1 cellular context compared by ENCODE assay signal in genomic region chr17:42677012-42677857, GRCh38.
TF ChIP-seq lines count a peak whose summit lies in the region.

No MANE protein-coding gene starts in this region.

TF ChIP-seq in K562, 482 proteins besides CTCF, POLR2A, EP300 and RAD21 (continued from another document and continues in another):
- TF ChIP-seq PATZ1 (CRISPR knock-in tag; IDR thresholded peaks at IDR 0.05; ENCODE audit: borderline replicate concordance) = no peak
- no peak for TF ChIP-seq THRA (IDR thresholded peaks at IDR 0.05)
- no peak for TF ChIP-seq CHAMP1 (IDR thresholded peaks at IDR 0.05)
- no peak for TF ChIP-seq POLR2B (IDR thresholded peaks at IDR 0.05; ENCODE audit: low read depth, partially characterized antibody)
- no peak; a peak in 1 of 4 replicates for TF ChIP-seq SIN3A (IDR thresholded peaks at IDR 0.05; ENCODE audit: borderline replicate concordance in 2 of 2, control insufficient read depth in 1 of 2, low read depth in 2 of 2, low read length in 2 of 2)
- no peak for TF ChIP-seq THRB (CRISPR knock-in tag; conservative IDR thresholded peaks at IDR 0.05)
- TF ChIP-seq MGA (IDR thresholded peaks at IDR 0.05) = no peak
- peak; percentile 100 for TF ChIP-seq VEZF1 (CRISPR knock-in tag; IDR thresholded peaks at IDR 0.05)
- TF ChIP-seq ZFP36 (IDR thresholded peaks at IDR 0.05; ENCODE audit: low read depth, low read length, partially characterized antibody) = no peak
- no peak for TF ChIP-seq ZNF695 (CRISPR knock-in tag; IDR thresholded peaks at IDR 0.05)
- TF ChIP-seq MEF2D (tag; conservative IDR thresholded peaks at IDR 0.05; ENCODE audit: low read depth) = no peak
- no peak for TF ChIP-seq GTF2A2 (tag; IDR thresholded peaks at IDR 0.05)
- TF ChIP-seq MECOM (CRISPR knock-in tag; IDR thresholded peaks at IDR 0.05) = no peak
- TF ChIP-seq ZNF511 (CRISPR knock-in tag; IDR thresholded peaks at IDR 0.05) = no peak
- no peak for TF ChIP-seq NFIX (CRISPR knock-in tag; IDR thresholded peaks at IDR 0.05; ENCODE audit: low read depth)
- no peak for TF ChIP-seq ZNF184 (CRISPR knock-in tag; IDR thresholded peaks at IDR 0.05)
- no peak for TF ChIP-seq ZBTB49 (CRISPR knock-in tag; IDR thresholded peaks at IDR 0.05; ENCODE audit: borderline replicate concordance)
- TF ChIP-seq RFX1 (IDR thresholded peaks at IDR 0.05) = no peak
- no peak for TF ChIP-seq MAX (CRISPR knock-in tag; IDR thresholded peaks at IDR 0.05)
- TF ChIP-seq MCM3 (IDR thresholded peaks at IDR 0.05) = no peak
- TF ChIP-seq AFF4 (CRISPR knock-in tag; IDR thresholded peaks at IDR 0.05) = no peak
- no peak for TF ChIP-seq TAF15 (IDR thresholded peaks at IDR 0.05; ENCODE audit: low read depth, low read length)
- TF ChIP-seq ZNF41 (CRISPR knock-in tag; conservative IDR thresholded peaks at IDR 0.05) = no peak
